ENCODE assay signal across 11 cellular contexts in the genomic region with DNA sequence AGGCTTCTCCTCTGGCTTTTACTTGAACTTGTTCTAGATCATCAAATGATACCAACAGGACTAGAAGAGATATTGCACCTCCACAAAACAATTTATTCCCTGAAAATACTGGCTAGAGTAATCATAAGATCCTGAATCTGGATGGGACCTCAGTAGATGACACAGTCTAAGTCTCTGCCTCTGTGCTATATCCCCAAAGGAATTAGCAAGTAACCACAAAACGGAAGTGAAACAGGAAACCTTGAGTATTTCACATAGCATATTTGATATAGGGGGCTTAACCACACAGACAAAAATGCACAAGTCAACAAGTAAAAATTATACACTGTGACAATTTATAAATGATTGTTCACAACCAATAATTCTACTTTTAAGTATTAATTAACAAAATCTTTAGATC.
A peak's percentile ranks its signal among the peaks of the same experiment; 100 is the strongest.
DNase-seq lines count a peak whose midpoint lies in the region; ATAC-seq, FAIRE-seq and TF ChIP-seq lines count a peak whose summit lies in the region.
"Had no signal": no experiment of that assay in that cellular context is flagged by ENCODE, and none has a peak within 500 bp of the region (broad histone marks: within the 10 kb centered on the region; RNA-seq: fewer than 3 reads in every experiment).

No MANE protein-coding gene starts in this region.

- DNase-seq in GM18507 (ENCODE audit: extremely low spot score, insufficient read length, low read depth) (peak; percentile 30), NOMO-1 treated with DMSO at 0.1 percent for 48 hours (lab: John Stamatoyannopoulos, UW; ENCODE audit: unreplicated experiment) (peak; percentile 93), lower lobe of right lung (no peak), NCI-H146 (lab: John Stamatoyannopoulos, UW) (no peak), Ammon's horn (ENCODE audit: low spot score) (no peak)
- DNase-seq: anterior cingulate cortex, upper lobe of left lung had no signal

- no peak for TF ChIP-seq CTCF in lower lobe of right lung (IDR thresholded peaks at IDR 0.05)

- H3K27me3 ChIP-seq in lower lobe of right lung (ENCODE audit: low read depth) = no peaks in the 10 kb centered on the region
- H3K27me3 ChIP-seq: upper lobe of left lung had no signal

- ATAC-seq in HG02885 (IDR thresholded peaks at IDR 0.05; ENCODE audit: poor library complexity, unreplicated experiment) = peak; percentile 80
- ATAC-seq in lower lobe of right lung = peak; percentile 25 to 42
- no peak for ATAC-seq in HG02571 (IDR thresholded peaks at IDR 0.05; ENCODE audit: unreplicated experiment)
- ATAC-seq in HG03439 (IDR thresholded peaks at IDR 0.05; ENCODE audit: unreplicated experiment) = no peak

- peak; percentile 31 for FAIRE-seq in GM18507 (lab: Jason Lieb, UNC)

- intact Hi-C loops in lower lobe of right lung (cut with DNase I) = no loop called here

- no peaks in the 10 kb centered on the region for H3K9me3 ChIP-seq in lower lobe of right lung
- H3K9me3 ChIP-seq: upper lobe of left lung had no signal

- no peak overlapping the region for H3K27ac ChIP-seq in lower lobe of right lung
- H3K27ac ChIP-seq: skin epidermis, upper lobe of left lung had no signal

- no peaks in the 10 kb centered on the region for H3K36me3 ChIP-seq in lower lobe of right lung
- H3K36me3 ChIP-seq: upper lobe of left lung had no signal

- H3K4me1 ChIP-seq in lower lobe of right lung = no peaks in the 10 kb centered on the region
- H3K4me1 ChIP-seq: upper lobe of left lung had no signal

- no peak overlapping the region for H3K4me3 ChIP-seq in lower lobe of right lung
- H3K4me3 ChIP-seq: skin epidermis, upper lobe of left lung had no signal

Comparison
In these comparisons a context has a peak if more than half of its experiments do, and no peak if none do; other contexts are left out.
1. DNase-seq: peak in GM18507 (single experiment) and NOMO-1 treated with DMSO at 0.1 percent for 48 hours (single experiment); none in lower lobe of right lung (single experiment), NCI-H146 (single experiment) and Ammon's horn (single experiment).
2. ATAC-seq: peak in HG02885 (single experiment) and lower lobe of right lung (2 of 2); none in HG02571 (single experiment) and HG03439 (single experiment).